Comparison of ENCODE assay signal across 14 cellular contexts in genomic region chr2:238495422-238495821, GRCh38.
"Had no signal": no experiment of that assay in that cellular context is flagged by ENCODE, and none has a peak within 500 bp of the region (broad histone marks: within the 10 kb centered on the region; RNA-seq: fewer than 3 reads in every experiment).

No MANE protein-coding gene starts in this region.

- H3K4me3 Mint-ChIP-seq: activated T-helper 1 cell treated with anti-CD3 and anti-CD28 coated beads, Interleukin-12 subunit alpha, Interleukin-12 subunit beta, Interleukin-2, Interleukin-4 antibody, amounts not matched to agents 30 ng/mL and 10 ng/mL and 1 ng/mL, durations not matched to agents 14 hours and 24 hours and 36 hours had no signal

- H3K9me3 Mint-ChIP-seq: activated T-helper 1 cell treated with anti-CD3 and anti-CD28 coated beads, Interleukin-12 subunit alpha, Interleukin-12 subunit beta, Interleukin-2, Interleukin-4 antibody, amounts not matched to agents 30 ng/mL and 10 ng/mL and 1 ng/mL, durations not matched to agents 14 hours and 24 hours and 36 hours had no signal

- H3K27ac ChIP-seq: foreskin keratinocyte, ovary, SJSA1 had no signal

- ATAC-seq: activated CD4-positive, CD25-positive, alpha-beta regulatory T cell treated with anti-CD3 and anti-CD28 coated beads, Interleukin-2, amount 50 U/mL, for 24 hours; foreskin keratinocyte; left ventricle myocardium superior had no signal

- H3K27me3 ChIP-seq: ovary had no signal

- DNase-seq: activated CD4-positive, alpha-beta T cell treated with anti-CD3 and anti-CD28 coated beads, Interleukin-2, amount 50 U/mL, for 4 hours; activated naive CD4-positive, alpha-beta T cell; caudate nucleus; effector CD8-positive, alpha-beta T cell; foreskin keratinocyte; left ventricle myocardium superior; mesenchymal stem cell; stimulated activated CD4-positive, alpha-beta T cell treated with anti-CD3 and anti-CD28 coated beads, Interleukin-1b, Interleukin-23, amount 100 ng/mL, for 48 hours; SW 1271; T-helper 9 cell had no signal

- H3K36me3 ChIP-seq: ovary, SJSA1 had no signal

- H3K27ac Mint-ChIP-seq: activated T-helper 1 cell treated with anti-CD3 and anti-CD28 coated beads, Interleukin-12 subunit alpha, Interleukin-12 subunit beta, Interleukin-2, Interleukin-4 antibody, amounts not matched to agents 30 ng/mL and 10 ng/mL and 1 ng/mL, durations not matched to agents 14 hours and 24 hours and 36 hours had no signal

- H3K4me1 ChIP-seq: foreskin keratinocyte, SJSA1 had no signal

- H3K9me3 ChIP-seq: ovary, SJSA1 had no signal

- H3K4me3 ChIP-seq: ovary, SJSA1 had no signal
